In genomic region chr5:83095973-83096539, GRCh38 we compare ENCODE assay signal across 10 cellular contexts. TPM values are rescaled to one million over a fixed set of nuclear protein-coding genes. Genes with fewer than 3 reads are reported as not detected.
DNase-seq lines count a peak whose midpoint lies in the region; ATAC-seq and TF ChIP-seq lines count a peak whose summit lies in the region.
"Had no signal": no experiment of that assay in that cellular context is flagged by ENCODE, and none has a peak within 500 bp of the region (broad histone marks: within the 10 kb centered on the region; RNA-seq: fewer than 3 reads in every experiment).

No MANE protein-coding gene starts in this region.

- H3K27me3 ChIP-seq in AG04450 (ENCODE audit: control insufficient read depth, insufficient read depth, low read length), result no peaks in the 10 kb centered on the region

- POLR2A ChIA-PET in AG04450 (lab: Yijun Ruan, JAX), result interaction anchor here (0.6 to 0.7 kb wide), 2 partner anchors 19 to 263 kb away, joined by 3 to 4 read pairs; partner anchors contain the start of genes TMEM167A and XRCC4
- POLR2A ChIA-PET in activated CD8-positive, alpha-beta T cell treated with anti-CD3 and anti-CD28 coated beads for 36 hours (lab: Charles Lee), result interaction anchor here (1.1 kb wide), 1 partner anchor 19 kb away, joined by 3 read pairs; no protein-coding TSS in a partner anchor
- POLR2A ChIA-PET in naive thymus-derived CD8-positive, alpha-beta T cell (lab: Charles Lee), result no interaction called here

- CTCF ChIA-PET in AG04450 (lab: Charles Lee), result interaction anchor here (1.5 kb wide), 1 partner anchor 11 kb away, joined by 3 read pairs; no protein-coding TSS in a partner anchor
- CTCF ChIA-PET in activated CD8-positive, alpha-beta T cell treated with anti-CD3 and anti-CD28 coated beads for 36 hours (lab: Charles Lee), result no interaction called here

- no peak overlapping the region for H3K4me3 ChIP-seq in AG04450 (ENCODE audit: low read depth, low read length)

- H3K9me3 Mint-ChIP-seq in activated CD8-positive, alpha-beta T cell treated with anti-CD3 and anti-CD28 coated beads for 36 hours, result peaks cover 19% of the 10 kb centered on the region
- peaks cover 8 to 31% (median 19%) of the 10 kb centered on the region in 9 donors for H3K9me3 Mint-ChIP-seq in naive thymus-derived CD8-positive, alpha-beta T cell

- intact Hi-C loops in activated CD8-positive, alpha-beta T cell treated with anti-CD3 and anti-CD28 coated beads for 36 hours (cut with micrococcal nuclease), result no loop called here

- H3K36me3 Mint-ChIP-seq in activated CD8-positive, alpha-beta T cell treated with anti-CD3 and anti-CD28 coated beads for 36 hours (ENCODE audit: low read depth), result peaks cover 20% of the 10 kb centered on the region
- H3K36me3 Mint-ChIP-seq in naive thymus-derived CD8-positive, alpha-beta T cell, result peaks cover 4 to 21% (median 21%) of the 10 kb centered on the region in 3 donors

- no peak overlapping the region for H3K27ac ChIP-seq in AG04450 (ENCODE audit: low read depth, low read length)

- no peaks in the 10 kb centered on the region for H3K27me3 Mint-ChIP-seq in activated CD8-positive, alpha-beta T cell treated with anti-CD3 and anti-CD28 coated beads for 36 hours
- H3K27me3 Mint-ChIP-seq in naive thymus-derived CD8-positive, alpha-beta T cell, result no peaks in the 10 kb centered on the region
- H3K27me3 Mint-ChIP-seq: activated CD4-positive, alpha-beta T cell treated with anti-CD3 and anti-CD28 coated beads, Interleukin-2, amount 10 ng/mL, durations not matched to agents 24 days and 14 days; CD4-positive, CD25-positive, alpha-beta regulatory T cell had no signal

- no peak for TF ChIP-seq CTCF in AG04450 (IDR thresholded peaks at IDR 0.05; ENCODE audit: low read depth, low read length)
- no peak for TF ChIP-seq CTCF in activated CD8-positive, alpha-beta T cell treated with anti-CD3 and anti-CD28 coated beads for 36 hours (IDR thresholded peaks at IDR 0.05)

- H3K9me3 ChIP-seq in AG04450 (ENCODE audit: control insufficient read depth, insufficient read depth, low read length), result no peaks in the 10 kb centered on the region

- H3K27ac Mint-ChIP-seq in activated CD8-positive, alpha-beta T cell treated with anti-CD3 and anti-CD28 coated beads for 36 hours, result no peak overlapping the region
- peak overlapping the region in 1 of 10 donors; percentile 40 for H3K27ac Mint-ChIP-seq in naive thymus-derived CD8-positive, alpha-beta T cell
- H3K27ac Mint-ChIP-seq: activated CD4-positive, alpha-beta T cell treated with anti-CD3 and anti-CD28 coated beads, Interleukin-2, amount 10 ng/mL, durations not matched to agents 24 days and 14 days; CD4-positive, CD25-positive, alpha-beta regulatory T cell had no signal

- H3K4me3 Mint-ChIP-seq in activated CD8-positive, alpha-beta T cell treated with anti-CD3 and anti-CD28 coated beads for 36 hours, result no peak overlapping the region
- no peak overlapping the region for H3K4me3 Mint-ChIP-seq in naive thymus-derived CD8-positive, alpha-beta T cell
- H3K4me3 Mint-ChIP-seq: activated CD4-positive, alpha-beta T cell treated with anti-CD3 and anti-CD28 coated beads, Interleukin-2, amount 10 ng/mL, durations not matched to agents 24 days and 14 days; CD4-positive, CD25-positive, alpha-beta regulatory T cell had no signal

- H3K4me1 Mint-ChIP-seq in activated CD8-positive, alpha-beta T cell treated with anti-CD3 and anti-CD28 coated beads for 36 hours (ENCODE audit: low read depth), result peaks cover 26% of the 10 kb centered on the region
- H3K4me1 Mint-ChIP-seq in naive thymus-derived CD8-positive, alpha-beta T cell, result peaks cover 14 to 31% (median 22%) of the 10 kb centered on the region in 4 donors

- DNase-seq in AG04450 (ENCODE audit: low read depth, low spot score), result peak; percentile 41
- DNase-seq in HS-27A (ENCODE audit: low read depth), result peak; percentile 57
- DNase-seq in astrocyte of the hippocampus (ENCODE audit: low read depth, low spot score), result peak; percentile 89
- DNase-seq in kidney tubule cell (ENCODE audit: low spot score), result peak; percentile 84
- DNase-seq in activated naive CD4-positive, alpha-beta T cell (lab: John Stamatoyannopoulos, UW), result no peak
- no peak for DNase-seq in activated CD8-positive, alpha-beta T cell treated with anti-CD3 and anti-CD28 coated beads for 36 hours
- no peak for DNase-seq in stimulated activated naive CD4-positive, alpha-beta T cell (lab: John Stamatoyannopoulos, UW)
- no peak for DNase-seq in naive thymus-derived CD8-positive, alpha-beta T cell
- DNase-seq: activated CD4-positive, alpha-beta T cell treated with anti-CD3 and anti-CD28 coated beads, Interleukin-2, amount 10 ng/mL, durations not matched to agents 24 days and 14 days; CD4-positive, CD25-positive, alpha-beta regulatory T cell had no signal

- ATAC-seq in activated CD8-positive, alpha-beta T cell treated with anti-CD3 and anti-CD28 coated beads for 36 hours, result no peak
- ATAC-seq in naive thymus-derived CD8-positive, alpha-beta T cell, result no peak

RNA-seq across cellular contexts. Expression of gene XRCC4, which starts 18.7 kb away (rescaled TPM):
- polyA plus RNA-seq in AG04450 (2011; rRNA removed), result 2.8 and 4.2 TPM in 2 replicates
- 0.60 and 2.6 TPM in 2 replicates for polyA minus RNA-seq in AG04450 (2011; rRNA and poly(A)+ RNA removed)
- total RNA-seq in activated CD8-positive, alpha-beta T cell treated with anti-CD3 and anti-CD28 coated beads for 36 hours, result 10 to 100 TPM; 12.8 to 12.9 TPM
- 1 to 10 TPM; 4.2 to 4.5 TPM for total RNA-seq in naive thymus-derived CD8-positive, alpha-beta T cell
- polyA plus RNA-seq in naive thymus-derived CD8-positive, alpha-beta T cell, result 1 to 10 TPM; 6.4 to 8.6 (median 7.3) TPM

RNA-seq across cellular contexts. Expression of gene TMEM167A, which starts 18.9 kb away (rescaled TPM):
- 88.3 and 149 TPM in 2 replicates for polyA plus RNA-seq in AG04450 (2011; rRNA removed)
- polyA minus RNA-seq in AG04450 (2011; rRNA and poly(A)+ RNA removed), result 25.8 and 50.7 TPM in 2 replicates
- 10 to 100 TPM; 70.4 to 78.6 TPM for total RNA-seq in activated CD8-positive, alpha-beta T cell treated with anti-CD3 and anti-CD28 coated beads for 36 hours
- total RNA-seq in naive thymus-derived CD8-positive, alpha-beta T cell, result 10 to 100 TPM; 35.9 to 38.5 TPM
- polyA plus RNA-seq in naive thymus-derived CD8-positive, alpha-beta T cell, result 10 to 100 TPM; 35.8 to 45.2 (median 39.1) TPM

Comparison
In these comparisons a context has a peak if more than half of its experiments do, and no peak if none do; other contexts are left out.
1. DNase-seq: peak in AG04450 (single experiment), HS-27A (single experiment), astrocyte of the hippocampus (single experiment) and kidney tubule cell (single experiment); none in activated naive CD4-positive, alpha-beta T cell (0 of 4), activated CD8-positive, alpha-beta T cell treated with anti-CD3 and anti-CD28 coated beads for 36 hours (single experiment), stimulated activated naive CD4-positive, alpha-beta T cell (0 of 6) and naive thymus-derived CD8-positive, alpha-beta T cell (0 of 10).